In genomic region chr4:183765121-183765990, GRCh38 we compare ENCODE assay signal across 11 cellular contexts.
DNase-seq lines count a peak whose midpoint lies in the region; ATAC-seq and TF ChIP-seq lines count a peak whose summit lies in the region.
"Had no signal": no experiment of that assay in that cellular context is flagged by ENCODE, and none has a peak within 500 bp of the region (broad histone marks: within the 10 kb centered on the region; RNA-seq: fewer than 3 reads in every experiment).

No MANE protein-coding gene starts in this region.

- H3K4me3 Mint-ChIP-seq in effector memory CD8-positive, alpha-beta T cell = no peak overlapping the region

- DNase-seq in COLO829 (ENCODE audit: low spot score) = peak; percentile 96
- no peak for DNase-seq in breast epithelium (ENCODE audit: low spot score in 2 of 2)
- DNase-seq in right atrium auricular region (ENCODE audit: low spot score) = peak; percentile 68
- DNase-seq in prostate gland (ENCODE audit: low spot score) = peak; percentile 61
- DNase-seq in effector memory CD8-positive, alpha-beta T cell = no peak
- DNase-seq in activated CD4-positive, CD25-positive, alpha-beta regulatory T cell (lab: John Stamatoyannopoulos, UW) = no peak
- DNase-seq: EL, NCI-H187 treated with DMSO at 0.1 percent for 48 hours, T-helper 2 cell had no signal

- H3K4me3 ChIP-seq in breast epithelium = peak overlapping the region in 2 of 3 donors; percentile 18 to 31
- H3K4me3 ChIP-seq in right atrium auricular region = peak overlapping the region in 1 of 2 donors; percentile 9
- no peak overlapping the region for H3K4me3 ChIP-seq in prostate gland

- no peaks in the 10 kb centered on the region for H3K27me3 ChIP-seq in breast epithelium
- H3K27me3 ChIP-seq in right atrium auricular region = no peaks in the 10 kb centered on the region
- H3K27me3 ChIP-seq in prostate gland (replicated peaks; ENCODE audit: insufficient read depth) = no peaks in the 10 kb centered on the region

- no peaks in the 10 kb centered on the region for H3K36me3 ChIP-seq in breast epithelium
- H3K36me3 ChIP-seq in right atrium auricular region = no peaks in the 10 kb centered on the region
- no peaks in the 10 kb centered on the region for H3K36me3 ChIP-seq in prostate gland

- 40% methylated on average over 21 of the region's 21 CpGs for WGBS in prostate gland

- no peaks in the 10 kb centered on the region for H3K9me3 Mint-ChIP-seq in effector memory CD8-positive, alpha-beta T cell

- TF ChIP-seq CTCF in breast epithelium (IDR thresholded peaks at IDR 0.05) (no peak), right atrium auricular region (IDR thresholded peaks at IDR 0.05) (no peak), prostate gland (IDR thresholded peaks at IDR 0.05) (no peak)

- peak overlapping the region; percentile 55 to 85 for H3K27ac ChIP-seq in breast epithelium
- peak overlapping the region; percentile 29 to 67 for H3K27ac ChIP-seq in right atrium auricular region
- peak overlapping the region in 1 of 2 donors; percentile 47 for H3K27ac ChIP-seq in prostate gland

- no peak overlapping the region for H3K27ac Mint-ChIP-seq in effector memory CD8-positive, alpha-beta T cell

- peaks cover 6 to 30% of the 10 kb centered on the region in 2 donors for H3K27me3 Mint-ChIP-seq in effector memory CD8-positive, alpha-beta T cell

- ATAC-seq in HG03439 (IDR thresholded peaks at IDR 0.05; ENCODE audit: unreplicated experiment) (no peak), HG02798 (IDR thresholded peaks at IDR 0.05; ENCODE audit: poor library complexity, unreplicated experiment) (no peak)
- no peak for ATAC-seq in effector memory CD8-positive, alpha-beta T cell (replicated peaks)

- no peaks in the 10 kb centered on the region for H3K9me3 ChIP-seq in breast epithelium
- H3K9me3 ChIP-seq in right atrium auricular region = no peaks in the 10 kb centered on the region
- no peaks in the 10 kb centered on the region for H3K9me3 ChIP-seq in prostate gland

- no peaks in the 10 kb centered on the region for H3K4me1 ChIP-seq in breast epithelium
- peaks cover 0 to 8% of the 10 kb centered on the region in 2 donors for H3K4me1 ChIP-seq in right atrium auricular region
- peaks cover 3% of the 10 kb centered on the region for H3K4me1 ChIP-seq in prostate gland (replicated peaks)

- H3K36me3 Mint-ChIP-seq in effector memory CD8-positive, alpha-beta T cell (ENCODE audit: insufficient read depth) = no peaks in the 10 kb centered on the region

- no peaks in the 10 kb centered on the region for H3K4me1 Mint-ChIP-seq in effector memory CD8-positive, alpha-beta T cell (ENCODE audit: low read depth in 2 of 2)

- TF ChIP-seq POLR2A in breast epithelium (IDR thresholded peaks at IDR 0.05) = no peak
- TF ChIP-seq POLR2A in prostate gland (IDR thresholded peaks at IDR 0.05) = no peak

- intact Hi-C loops in breast epithelium (cut with DNase I; ENCODE audit: low total_unique reads) = no loop called here
- intact Hi-C loops in prostate gland (cut with DNase I) = no loop called here

Comparison
In these comparisons a context has a peak if more than half of its experiments do, and no peak if none do; other contexts are left out.
1. DNase-seq: peak in COLO829 (single experiment), right atrium auricular region (single experiment) and prostate gland (single experiment); none in breast epithelium (0 of 2), effector memory CD8-positive, alpha-beta T cell (0 of 3) and activated CD4-positive, CD25-positive, alpha-beta regulatory T cell (0 of 4).
2. H3K4me3 ChIP-seq: peak in breast epithelium (2 of 3); none in prostate gland (0 of 2).